In the genomic region with DNA sequence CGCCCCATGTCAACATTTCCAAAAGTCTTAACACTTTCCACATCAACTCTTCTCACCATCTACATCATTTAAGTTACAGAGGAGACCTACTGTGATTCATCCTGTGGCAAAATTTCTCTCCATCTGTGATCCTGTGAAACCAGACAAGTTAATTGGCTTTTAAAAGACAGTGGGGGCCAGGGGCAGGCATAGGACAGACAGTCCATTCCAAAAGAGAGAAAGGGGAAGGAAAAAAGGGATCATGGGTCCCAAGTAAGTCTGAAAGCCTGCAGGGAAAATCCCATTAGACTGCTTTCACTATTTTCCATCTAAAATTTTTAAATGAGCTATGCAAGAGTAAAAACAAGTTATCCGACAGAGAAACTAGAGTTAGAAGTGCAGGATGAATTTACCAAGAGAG, we compare ENCODE assay signal across 1 cellular context.
TF ChIP-seq lines count a peak whose summit lies in the region.

No MANE protein-coding gene starts in this region.

TF ChIP-seq in H1, 55 proteins besides CTCF, POLR2A, EP300 and RAD21 (continued from another document):
- no peak for TF ChIP-seq CHD1 (IDR thresholded peaks at IDR 0.05; ENCODE audit: low read depth, low read length)
